In the genomic region with DNA sequence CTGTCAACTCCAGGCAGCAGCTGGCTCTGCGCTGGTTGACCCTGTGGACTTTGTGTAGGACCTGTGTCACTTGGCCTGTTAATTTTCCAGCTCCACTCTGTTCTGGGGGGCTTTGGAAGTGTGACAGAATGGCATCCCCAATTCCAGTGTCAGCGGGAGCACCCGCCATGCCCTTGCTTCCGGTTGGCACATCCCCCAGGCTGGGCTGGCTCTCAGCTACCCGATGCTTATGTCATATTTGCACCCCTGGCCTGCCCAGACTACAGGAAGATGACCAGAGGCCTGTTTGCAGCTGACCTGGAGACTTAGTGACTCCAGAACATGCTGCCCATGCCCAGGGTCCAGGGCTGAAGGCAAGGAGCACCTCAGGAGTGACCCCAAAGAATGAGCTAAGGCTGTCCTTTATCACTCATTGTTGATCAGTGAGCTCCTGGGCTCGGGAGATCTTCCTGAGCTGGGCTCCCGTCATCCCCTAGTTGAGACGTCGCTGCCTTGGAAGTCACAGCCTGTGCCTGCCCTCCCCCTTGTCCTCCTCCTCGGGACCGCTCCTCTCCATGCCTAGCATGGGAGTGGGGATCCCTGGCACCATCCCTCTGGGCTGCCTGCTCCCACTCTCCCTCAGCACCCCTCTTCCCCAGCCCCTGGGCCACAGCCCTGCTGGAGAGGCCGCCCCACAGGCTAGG, we compare ENCODE assay signal across 1 cellular context.
TF ChIP-seq lines count a peak whose summit lies in the region.

No MANE protein-coding gene starts in this region.

TF ChIP-seq in H1, 55 proteins besides CTCF, POLR2A, EP300 and RAD21:
- no peak for TF ChIP-seq BCL11A (IDR thresholded peaks at IDR 0.05; ENCODE audit: low read depth in 2 of 2, low read length in 2 of 2)
- no peak for TF ChIP-seq SIRT6 (IDR thresholded peaks at IDR 0.05; ENCODE audit: low read length)
- TF ChIP-seq GTF2F1 (IDR thresholded peaks at IDR 0.05; ENCODE audit: borderline replicate concordance, low read depth, low read length) = no peak
- TF ChIP-seq CEBPB (IDR thresholded peaks at IDR 0.05; ENCODE audit: low read depth, low read length) = no peak
- TF ChIP-seq RFX5 (IDR thresholded peaks at IDR 0.05; ENCODE audit: borderline replicate concordance, low read depth, low read length) = no peak
- no peak for TF ChIP-seq SRF (IDR thresholded peaks at IDR 0.05; ENCODE audit: low read depth, low read length)
- no peak for TF ChIP-seq KDM1A (IDR thresholded peaks at IDR 0.05; ENCODE audit: borderline replicate concordance, low read length)
- TF ChIP-seq FOSL1 (IDR thresholded peaks at IDR 0.05; ENCODE audit: insufficient read depth, low read depth, low read length) = no peak
